14 cellular contexts compared by ENCODE assay signal in genomic region chr14:71242237-71242748, GRCh38.
A peak's percentile ranks its signal among the peaks of the same experiment; 100 is the strongest.
DNase-seq lines count a peak whose midpoint lies in the region; ATAC-seq, FAIRE-seq and TF ChIP-seq lines count a peak whose summit lies in the region.
"Had no signal": no experiment of that assay in that cellular context is flagged by ENCODE, and none has a peak within 500 bp of the region (broad histone marks: within the 10 kb centered on the region; RNA-seq: fewer than 3 reads in every experiment).

No MANE protein-coding gene starts in this region.

- H3K27me3 ChIP-seq in ascending aorta = no peaks in the 10 kb centered on the region
- no peaks in the 10 kb centered on the region for H3K27me3 ChIP-seq in hepatocyte
- H3K27me3 ChIP-seq in small intestine (ENCODE audit: control insufficient read depth in 2 of 2, insufficient read depth in 2 of 2, low read length in 2 of 2) = no peaks in the 10 kb centered on the region
- H3K27me3 ChIP-seq: esophagus squamous epithelium, pancreas, SJSA1 had no signal

- H3K27ac ChIP-seq in ascending aorta = peak overlapping the region; percentile 55 to 69
- peak overlapping the region; percentile 4 for H3K27ac ChIP-seq in hepatocyte
- no peak overlapping the region for H3K27ac ChIP-seq in small intestine (ENCODE audit: low read depth in 1 of 2, low read length in 1 of 2)
- H3K27ac ChIP-seq: esophagus squamous epithelium, pancreas, SJSA1 had no signal

- H4K20me1 ChIP-seq in hepatocyte (ENCODE audit: insufficient read depth, poor library complexity, severe bottlenecking) = no peaks in the 10 kb centered on the region

- H3K4me2 ChIP-seq in hepatocyte = no peak overlapping the region

- no peaks in the 10 kb centered on the region for H3K9me2 ChIP-seq in hepatocyte (replicated peaks; ENCODE audit: insufficient read depth)

- peak; percentile 37 for DNase-seq in HS-5 (ENCODE audit: low read depth)
- peak in 1 of 2 donors; percentile 70 for DNase-seq in ascending aorta (ENCODE audit: low spot score in 2 of 2)
- DNase-seq in hepatocyte (ENCODE audit: low spot score) = peak; percentile 51
- DNase-seq in superior temporal gyrus (ENCODE audit: extremely low spot score) = peak; percentile 49
- DNase-seq in MCF 10A (ENCODE audit: unreplicated experiment) = no peak
- DNase-seq in activated CD8-positive, alpha-beta memory T cell treated with anti-CD3 and anti-CD28 coated beads, Interleukin-2, amount 10 ng/mL, durations not matched to agents 7 days and 5 days = no peak
- DNase-seq in small intestine = no peak
- DNase-seq: activated T-cell treated with anti-CD3 and anti-CD28 coated beads, Interleukin-2, amount 50 U/mL, for 4 hours; esophagus squamous epithelium; NCI-H1417 treated with DMSO at 0.1 percent for 48 hours; pancreas; stimulated activated CD4-positive, alpha-beta T cell treated with anti-CD3 and anti-CD28 coated beads, Interleukin-4, amount 100 ng/mL, for 4 hours had no signal

- H3K4me1 Mint-ChIP-seq in MCF 10A (ENCODE audit: insufficient read depth, unreplicated experiment) = no peaks in the 10 kb centered on the region
- peaks cover 48% of the 10 kb centered on the region for H3K4me1 Mint-ChIP-seq in activated CD8-positive, alpha-beta memory T cell treated with anti-CD3 and anti-CD28 coated beads, Interleukin-2, amount 10 ng/mL, durations not matched to agents 7 days and 5 days

- H3K36me3 Mint-ChIP-seq in MCF 10A (ENCODE audit: insufficient read depth, unreplicated experiment) = no peaks in the 10 kb centered on the region
- peaks cover 24% of the 10 kb centered on the region for H3K36me3 Mint-ChIP-seq in activated CD8-positive, alpha-beta memory T cell treated with anti-CD3 and anti-CD28 coated beads, Interleukin-2, amount 10 ng/mL, durations not matched to agents 7 days and 5 days

- H3K27me3 Mint-ChIP-seq in MCF 10A (ENCODE audit: insufficient read depth, unreplicated experiment) = no peaks in the 10 kb centered on the region
- peaks cover 4% of the 10 kb centered on the region for H3K27me3 Mint-ChIP-seq in activated CD8-positive, alpha-beta memory T cell treated with anti-CD3 and anti-CD28 coated beads, Interleukin-2, amount 10 ng/mL, durations not matched to agents 7 days and 5 days

- BruUV-seq in MCF 10A (replicated peaks; lab: Mats Ljungman, UMichigan) = no TSS peak

- H3K4me1 ChIP-seq in ascending aorta = peaks cover 0 to 22% of the 10 kb centered on the region in 2 donors
- peaks cover 6% of the 10 kb centered on the region for H3K4me1 ChIP-seq in hepatocyte (ENCODE audit: insufficient read depth)
- H3K4me1 ChIP-seq in small intestine (ENCODE audit: control insufficient read depth in 2 of 2, insufficient read depth in 1 of 2, low read depth in 1 of 2, low read length in 1 of 2) = no peaks in the 10 kb centered on the region
- H3K4me1 ChIP-seq: pancreas, SJSA1 had no signal

- CTCF ChIA-PET in MCF 10A (lab: Yijun Ruan, JAX) = interaction anchor here (0.9 to 1.8 kb wide), 2 partner anchors 76 to 148 kb away, joined by 4 read pairs; no protein-coding TSS in a partner anchor
- CTCF ChIA-PET in activated CD8-positive, alpha-beta memory T cell treated with anti-CD3 and anti-CD28 coated beads, Interleukin-2, amount 10 ng/mL, durations not matched to agents 7 days and 5 days (lab: Charles Lee) = no interaction called here

- no peak overlapping the region for H3K27ac Mint-ChIP-seq in MCF 10A (ENCODE audit: low read depth, unreplicated experiment)
- H3K27ac Mint-ChIP-seq in activated CD8-positive, alpha-beta memory T cell treated with anti-CD3 and anti-CD28 coated beads, Interleukin-2, amount 10 ng/mL, durations not matched to agents 7 days and 5 days = no peak overlapping the region

- H3K9me3 ChIP-seq in ascending aorta (no peaks in the 10 kb centered on the region), hepatocyte (ENCODE audit: low read depth) (no peaks in the 10 kb centered on the region), small intestine (ENCODE audit: control insufficient read depth, low read depth) (no peaks in the 10 kb centered on the region)
- H3K9me3 ChIP-seq: esophagus squamous epithelium, pancreas had no signal

- no peaks in the 10 kb centered on the region for H3K9me3 Mint-ChIP-seq in MCF 10A (ENCODE audit: unreplicated experiment)
- peaks cover under 1% of the 10 kb centered on the region for H3K9me3 Mint-ChIP-seq in activated CD8-positive, alpha-beta memory T cell treated with anti-CD3 and anti-CD28 coated beads, Interleukin-2, amount 10 ng/mL, durations not matched to agents 7 days and 5 days (ENCODE audit: low read depth)

- no peak for TF ChIP-seq CTCF in ascending aorta (IDR thresholded peaks at IDR 0.05)
- TF ChIP-seq CTCF in hepatocyte (IDR thresholded peaks at IDR 0.05; ENCODE audit: poor library complexity) = no peak
- no peak for TF ChIP-seq CTCF in MCF 10A (IDR thresholded peaks at IDR 0.05; ENCODE audit: unreplicated experiment)

- intact Hi-C loops in ascending aorta (cut with DNase I) = no loop called here
- intact Hi-C loops in MCF 10A (cut with micrococcal nuclease) = no loop called here

- no peak for FAIRE-seq in small intestine (lab: Jason Lieb, UNC)
- FAIRE-seq: pancreas had no signal

- POLR2A ChIA-PET in MCF 10A (lab: Yijun Ruan, JAX) = no interaction called here

- H3K79me2 ChIP-seq in hepatocyte = no peaks in the 10 kb centered on the region

- H3K36me3 ChIP-seq in ascending aorta (no peaks in the 10 kb centered on the region), hepatocyte (replicated peaks; ENCODE audit: insufficient read depth, low read depth) (no peaks in the 10 kb centered on the region), small intestine (ENCODE audit: control insufficient read depth in 2 of 2, insufficient read depth in 2 of 2, low read length in 2 of 2) (no peaks in the 10 kb centered on the region)
- H3K36me3 ChIP-seq: esophagus squamous epithelium, pancreas, SJSA1 had no signal

- ATAC-seq in activated CD8-positive, alpha-beta memory T cell treated with anti-CD3 and anti-CD28 coated beads, Interleukin-2, amount 10 ng/mL, durations not matched to agents 7 days and 5 days = no peak
- ATAC-seq: activated CD4-positive, CD25-positive, alpha-beta regulatory T cell treated with anti-CD3 and anti-CD28 coated beads, Interleukin-2, amount 50 U/mL, for 24 hours; activated T-cell treated with anti-CD3 and anti-CD28 coated beads, Interleukin-2, amount 50 U/mL, for 4 hours; pancreas had no signal

- WGBS in hepatocyte (ENCODE audit: low lambda C conversion rate, missing lambda C conversion rate) = 49% methylated on average over 4 of the region's 4 CpGs
- WGBS in small intestine, 3 donors = 62 to 81% (median 79%) methylated on average over 4 of the region's 4 CpGs

- H3K4me3 Mint-ChIP-seq in MCF 10A (ENCODE audit: unreplicated experiment) = no peak overlapping the region
- H3K4me3 Mint-ChIP-seq in activated CD8-positive, alpha-beta memory T cell treated with anti-CD3 and anti-CD28 coated beads, Interleukin-2, amount 10 ng/mL, durations not matched to agents 7 days and 5 days = no peak overlapping the region
- H3K4me3 Mint-ChIP-seq: activated T-cell treated with anti-CD3 and anti-CD28 coated beads, Interleukin-2, amount 50 U/mL, for 4 hours had no signal

- no peak overlapping the region for H2AFZ ChIP-seq in hepatocyte

- H3K4me3 ChIP-seq in ascending aorta (no peak overlapping the region), hepatocyte (no peak overlapping the region), small intestine (ENCODE audit: low read depth in 1 of 2, low read length in 2 of 2) (no peak overlapping the region)
- H3K4me3 ChIP-seq: esophagus squamous epithelium, pancreas, SJSA1 had no signal

Comparison
In these comparisons a context has a peak if more than half of its experiments do, and no peak if none do; other contexts are left out.
1. DNase-seq: peak in HS-5 (single experiment), hepatocyte (single experiment) and superior temporal gyrus (single experiment); none in MCF 10A (single experiment), activated CD8-positive, alpha-beta memory T cell treated with anti-CD3 and anti-CD28 coated beads, Interleukin-2, amount 10 ng/mL, durations not matched to agents 7 days and 5 days (single experiment) and small intestine (single experiment).
2. H3K27ac ChIP-seq: peak in ascending aorta (2 of 2) and hepatocyte (single experiment); none in small intestine (0 of 2).